In the genomic region with DNA sequence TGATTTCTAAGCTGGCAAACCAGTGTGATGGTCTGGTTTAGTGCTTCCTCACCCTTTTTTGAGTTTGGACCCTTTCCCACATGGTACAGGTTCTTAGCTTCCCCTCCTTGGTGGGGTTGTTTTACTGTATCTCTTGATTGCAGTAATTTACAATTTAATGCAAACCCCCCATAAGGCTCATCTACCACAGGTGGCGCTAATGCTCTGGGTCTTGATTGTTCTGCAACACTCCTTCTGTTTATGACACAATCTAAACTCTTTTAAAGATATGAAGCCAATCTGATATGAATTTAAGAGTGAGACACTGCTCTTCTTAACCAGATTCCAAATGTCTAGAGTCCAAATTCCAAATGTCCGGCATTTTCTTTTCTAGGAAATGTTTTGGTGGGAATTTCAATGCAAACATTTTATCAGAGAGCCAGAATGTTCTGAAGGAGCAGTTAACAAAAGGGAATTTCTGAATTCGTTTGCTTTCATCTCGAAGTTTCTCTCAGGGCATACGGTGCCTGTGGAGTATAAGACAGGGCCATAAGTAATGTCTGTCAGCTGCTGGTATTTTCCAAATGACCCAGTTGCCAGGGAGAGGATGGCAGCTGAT, we compare ENCODE assay signal across 8 cellular contexts.
DNase-seq lines count a peak whose midpoint lies in the region; ATAC-seq and TF ChIP-seq lines count a peak whose summit lies in the region.

No MANE protein-coding gene starts in this region.

- H3K27ac ChIP-seq in angular gyrus (ENCODE audit: low read depth, low read length): peak overlapping the region; percentile 22
- H3K27ac ChIP-seq in liver (ENCODE audit: low read depth in 1 of 2, low read length in 2 of 2): no peak overlapping the region

- TF ChIP-seq RAD21 in liver (IDR thresholded peaks at IDR 0.05): peak; percentile 52 to 79

- intact Hi-C loops in posterior vena cava (cut with DNase I): loop anchor here (10.0 kb wide), 2 partner anchors 388 to 808 kb away; partner anchors contain the start of gene NR3C1 (in 1 of the 2)

- TF ChIP-seq CTCF in GM12873 (IDR thresholded peaks at IDR 0.05; ENCODE audit: insufficient read depth, low read depth, low read length, missing control alignments): peak; percentile 64
- TF ChIP-seq CTCF in liver (IDR thresholded peaks at IDR 0.05; ENCODE audit: low read depth, low read length, missing input control): peak; percentile 30

- DNase-seq in AG08395 (ENCODE audit: low spot score) (peak; percentile 44), NOMO-1 treated with dmso at 0.1 percent for 144 hours (lab: John Stamatoyannopoulos, UW; ENCODE audit: unreplicated experiment) (peak; percentile 37), posterior vena cava (ENCODE audit: low spot score) (no peak), left lobe of liver (ENCODE audit: low spot score) (no peak)
- no peak for DNase-seq in effector CD8-positive, alpha-beta T cell (lab: John Stamatoyannopoulos, UW)

- H3K9me3 ChIP-seq in liver (ENCODE audit: control insufficient read depth in 4 of 4, low read length in 3 of 4): no peaks in the 10 kb centered on the region

- H3K27me3 ChIP-seq in liver (ENCODE audit: control insufficient read depth in 4 of 4, insufficient read depth in 4 of 4, low read length in 3 of 4): no peaks in the 10 kb centered on the region

- peaks cover 0 to 9% (median 2%) of the 10 kb centered on the region in 4 donors for H3K36me3 ChIP-seq in liver (ENCODE audit: control insufficient read depth in 4 of 4, insufficient read depth in 3 of 4, low read depth in 1 of 4, low read length in 3 of 4)

- WGBS in liver: 87% methylated on average over 5 of the region's 5 CpGs

- no peak for ATAC-seq in left lobe of liver

- H3K9ac ChIP-seq in liver (ENCODE audit: low read depth in 1 of 2, low read length in 2 of 2): no peak overlapping the region

- no peak overlapping the region for H3K4me3 ChIP-seq in liver (ENCODE audit: low read depth in 1 of 3, low read length in 3 of 3)

- H3K4me1 ChIP-seq in liver (ENCODE audit: control insufficient read depth in 4 of 4, insufficient read depth in 4 of 4, low read length in 3 of 4): no peaks in the 10 kb centered on the region

TF ChIP-seq in liver, 16 proteins besides CTCF, POLR2A, EP300 and RAD21:
- TF ChIP-seq RXRA (IDR thresholded peaks at IDR 0.05) (no peak), HNF4A (conservative IDR thresholded peaks at IDR 0.05) (peak in 1 of 2 donors; percentile 39)

Comparison
In these comparisons a context has a peak if more than half of its experiments do, and no peak if none do; other contexts are left out.
1. DNase-seq: peak in AG08395 (single experiment) and NOMO-1 treated with dmso at 0.1 percent for 144 hours (single experiment); none in posterior vena cava (single experiment), effector CD8-positive, alpha-beta T cell (single experiment) and left lobe of liver (single experiment).